In genomic region chr9:113602126-113603119, GRCh38 we compare ENCODE assay signal across 8 cellular contexts.
DNase-seq lines count a peak whose midpoint lies in the region; ATAC-seq lines count a peak whose summit lies in the region.

No MANE protein-coding gene starts in this region.

- DNase-seq in activated T-cell treated with anti-CD3 and anti-CD28 coated beads for 24 hours (ENCODE audit: low read depth) (peak; percentile 53), NCI-H526 (lab: John Stamatoyannopoulos, UW) (peak; percentile 87 to 94), left ventricle myocardium superior (peak; percentile 88), NCI-H2196 (lab: John Stamatoyannopoulos, UW; ENCODE audit: unreplicated experiment) (no peak)
- no peak for DNase-seq in activated T-cell treated with anti-CD3 and anti-CD28 coated beads, Interleukin-2, amount 50 U/mL, for 1 hour
- DNase-seq in stimulated activated CD4-positive, alpha-beta T cell treated with anti-CD3 and anti-CD28 coated beads, Interleukin-1b, Interleukin-23, amount 100 ng/mL, for 24 hours (ENCODE audit: low read depth in 4 of 4, low spot score in 1 of 4) = peak in 3 of 4 experiments; percentile 35 to 65 (median 46)

- intact Hi-C loops in left ventricle myocardium superior (cut with micrococcal nuclease) = no loop called here

- no peaks in the 10 kb centered on the region for H3K9me3 Mint-ChIP-seq in activated T-helper 17 cell treated with anti-CD3 and anti-CD28 coated beads, Interleukin-2, amount 50 U/mL, for 72 hours

- no peaks in the 10 kb centered on the region for H3K27me3 Mint-ChIP-seq in activated T-helper 17 cell treated with anti-CD3 and anti-CD28 coated beads, Interleukin-2, amount 50 U/mL, for 72 hours

- ATAC-seq in HG03103 (IDR thresholded peaks at IDR 0.05; ENCODE audit: low read depth, unreplicated experiment) (peak; percentile 56), left ventricle myocardium superior (peak; percentile 65)
- ATAC-seq in activated T-helper 17 cell treated with anti-CD3 and anti-CD28 coated beads, Interleukin-2, amount 50 U/mL, for 72 hours (replicated peaks) = peak; percentile 99

- peak overlapping the region; percentile 46 for H3K4me3 Mint-ChIP-seq in activated T-helper 17 cell treated with anti-CD3 and anti-CD28 coated beads, Interleukin-2, amount 50 U/mL, for 72 hours

- peaks cover 5% of the 10 kb centered on the region for H3K4me1 Mint-ChIP-seq in activated T-helper 17 cell treated with anti-CD3 and anti-CD28 coated beads, Interleukin-2, amount 50 U/mL, for 72 hours

- H3K36me3 Mint-ChIP-seq in activated T-helper 17 cell treated with anti-CD3 and anti-CD28 coated beads, Interleukin-2, amount 50 U/mL, for 72 hours (ENCODE audit: low read depth) = peaks cover 9% of the 10 kb centered on the region

- H3K27ac Mint-ChIP-seq in activated T-helper 17 cell treated with anti-CD3 and anti-CD28 coated beads, Interleukin-2, amount 50 U/mL, for 72 hours = peak overlapping the region; percentile 83

Comparison
In these comparisons a context has a peak if more than half of its experiments do, and no peak if none do; other contexts are left out.
1. DNase-seq: peak in activated T-cell treated with anti-CD3 and anti-CD28 coated beads for 24 hours (single experiment), NCI-H526 (2 of 2), left ventricle myocardium superior (single experiment) and stimulated activated CD4-positive, alpha-beta T cell treated with anti-CD3 and anti-CD28 coated beads, Interleukin-1b, Interleukin-23, amount 100 ng/mL, for 24 hours (3 of 4); none in activated T-cell treated with anti-CD3 and anti-CD28 coated beads, Interleukin-2, amount 50 U/mL, for 1 hour (single experiment) and NCI-H2196 (single experiment).
2. Peak in every context shown above with its lines, with median percentiles within 50 percentile points of each other: ATAC-seq.